In genomic region chr20:53827996-53828672, GRCh38 we compare ENCODE assay signal across 1 cellular context.
TF ChIP-seq lines count a peak whose summit lies in the region.

No MANE protein-coding gene starts in this region.

TF ChIP-seq in WTC11, 78 proteins besides CTCF, POLR2A, EP300 and RAD21 (continued from another document):
- no peak for TF ChIP-seq AR (CRISPR knock-in tag; IDR thresholded peaks at IDR 0.05)
- TF ChIP-seq GABPB1 (CRISPR knock-in tag; IDR thresholded peaks at IDR 0.05): no peak
- TF ChIP-seq NR2C2 (CRISPR knock-in tag; IDR thresholded peaks at IDR 0.05): no peak
- TF ChIP-seq, protein P1, sequence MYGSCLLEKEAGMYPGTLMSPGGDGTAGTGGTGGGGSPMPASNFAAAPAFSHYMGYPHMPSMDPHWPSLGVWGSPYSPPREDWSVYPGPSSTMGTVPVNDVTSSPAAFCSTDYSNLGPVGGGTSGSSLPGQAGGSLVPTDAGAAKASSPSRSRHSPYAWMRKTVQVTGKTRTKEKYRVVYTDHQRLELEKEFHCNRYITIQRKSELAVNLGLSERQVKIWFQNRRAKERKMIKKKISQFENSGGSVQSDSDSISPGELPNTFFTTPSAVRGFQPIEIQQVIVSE (CRISPR knock-in tag; IDR thresholded peaks at IDR 0.05; ENCODE audit: borderline replicate concordance): no peak
- no peak for TF ChIP-seq ZMAT4 (CRISPR knock-in tag; IDR thresholded peaks at IDR 0.05)
